2 cellular contexts compared by ENCODE assay signal in genomic region chr7:40463449-40463848, GRCh38.
TF ChIP-seq lines count a peak whose summit lies in the region.

No MANE protein-coding gene starts in this region.

TF ChIP-seq in SK-N-SH, 30 proteins besides CTCF, POLR2A, EP300 and RAD21 (continued from another document):
- TF ChIP-seq JUND (IDR thresholded peaks at IDR 0.05) (no peak), TEAD4 (IDR thresholded peaks at IDR 0.05; ENCODE audit: borderline replicate concordance, insufficient read depth) (no peak), CHD2 (IDR thresholded peaks at IDR 0.05; ENCODE audit: low read length, partially characterized antibody) (no peak), ELF1 (IDR thresholded peaks at IDR 0.05) (no peak), GABPA (IDR thresholded peaks at IDR 0.05; ENCODE audit: low read depth) (no peak), POLR2AphosphoS5 (IDR thresholded peaks at IDR 0.05; ENCODE audit: low read depth, low read length) (no peak), SIN3A (IDR thresholded peaks at IDR 0.05; ENCODE audit: borderline replicate concordance, low read depth, low read length) (no peak), EZH2phosphoT487 (IDR thresholded peaks at IDR 0.05; ENCODE audit: borderline replicate concordance, low read depth) (no peak)

TF ChIP-seq in SK-N-SH treated with all-trans-retinoic acid at 6 μM for 48 hours, 23 proteins besides CTCF, POLR2A, EP300 and RAD21 (continued from another document):
- TF ChIP-seq PATZ1 (CRISPR knock-in tag; IDR thresholded peaks at IDR 0.05; ENCODE audit: borderline replicate concordance) (no peak), PPARA (CRISPR knock-in tag; IDR thresholded peaks at IDR 0.05; ENCODE audit: borderline replicate concordance) (no peak), ZFP3 (CRISPR knock-in tag; IDR thresholded peaks at IDR 0.05) (no peak)
